ENCODE assay signal across 18 cellular contexts in genomic region chr1:57192256-57192655, GRCh38.
DNase-seq lines count a peak whose midpoint lies in the region; ATAC-seq and TF ChIP-seq lines count a peak whose summit lies in the region.
"Had no signal": no experiment of that assay in that cellular context is flagged by ENCODE, and none has a peak within 500 bp of the region (broad histone marks: within the 10 kb centered on the region; RNA-seq: fewer than 3 reads in every experiment).

No MANE protein-coding gene starts in this region.

- DNase-seq in A673 (ENCODE audit: low spot score): peak; percentile 69
- peak; percentile 71 for DNase-seq in HT1080 (ENCODE audit: low read depth)
- DNase-seq in epithelial cell of esophagus (ENCODE audit: low read depth): peak; percentile 9
- DNase-seq in neuronal stem cell (ENCODE audit: low spot score): peak; percentile 63
- no peak for DNase-seq in body of pancreas
- no peak for DNase-seq in uterus
- DNase-seq: KBM-7; NCI-H1048; NCI-H1694; NCI-H226; NCI-H524 treated with DMSO at 0.1 percent for 48 hours; NK-92 treated with Interleukin-12 subunit alpha and Interleukin-12 subunit beta, amount 100 ng/mL, for 24 hours; OCI-M1 had no signal

- no TSS peak for BruUV-seq in A673 (replicated peaks; lab: Mats Ljungman, UMichigan)

- no peak overlapping the region for H2BK15ac ChIP-seq in neuronal stem cell (ENCODE audit: low read length)

- no peak overlapping the region for H3K14ac ChIP-seq in neuronal stem cell (ENCODE audit: low read length)

- no peak overlapping the region for H4K8ac ChIP-seq in neuronal stem cell (ENCODE audit: low read depth, low read length)

- POLR2A ChIA-PET in A673 (lab: Charles Lee; ENCODE audit: low non-redundant PET): no interaction called here

- H2AK5ac ChIP-seq in neuronal stem cell (ENCODE audit: low read depth, low read length): no peak overlapping the region

- no peaks in the 10 kb centered on the region for H3K4me1 ChIP-seq in A673 (ENCODE audit: insufficient read depth, low read length, poor library complexity, severe bottlenecking)
- peaks cover 2 to 21% of the 10 kb centered on the region in 2 donors for H3K4me1 ChIP-seq in neuronal stem cell (ENCODE audit: control insufficient read depth in 2 of 2, insufficient read depth in 1 of 2, low read depth in 1 of 2, low read length in 2 of 2)
- H3K4me1 ChIP-seq in body of pancreas: no peaks in the 10 kb centered on the region
- no peaks in the 10 kb centered on the region for H3K4me1 ChIP-seq in uterus
- H3K4me1 ChIP-seq: A549, SJCRH30 had no signal

- no peak overlapping the region for H2BK120ac ChIP-seq in neuronal stem cell (ENCODE audit: low read depth, low read length)

- no peak overlapping the region for H4K91ac ChIP-seq in neuronal stem cell (ENCODE audit: low read depth, low read length, poor library complexity)

- H3K36me3 ChIP-seq in A673 (ENCODE audit: insufficient read depth, low read length, poor library complexity, severe bottlenecking): no peaks in the 10 kb centered on the region
- no peaks in the 10 kb centered on the region for H3K36me3 ChIP-seq in neuronal stem cell (replicated peaks in 1 of 2; ENCODE audit: control insufficient read depth in 2 of 2, insufficient read depth in 2 of 2, low read length in 2 of 2)
- H3K36me3 ChIP-seq in body of pancreas (replicated peaks in 1 of 2; ENCODE audit: insufficient read depth in 1 of 2, low read depth in 2 of 2): no peaks in the 10 kb centered on the region
- no peaks in the 10 kb centered on the region for H3K36me3 ChIP-seq in uterus
- H3K36me3 ChIP-seq: SJCRH30 had no signal

- intact Hi-C loops in A673 (cut with micrococcal nuclease; ENCODE audit: unreplicated experiment) (no loop called here), body of pancreas (cut with DNase I) (no loop called here), uterus (cut with DNase I; ENCODE audit: low total_unique reads) (no loop called here)

- no peak overlapping the region for H3K18ac ChIP-seq in neuronal stem cell (ENCODE audit: low read length)

- H2BK12ac ChIP-seq in neuronal stem cell (ENCODE audit: low read length): no peak overlapping the region

- no peak overlapping the region for H2AFZ ChIP-seq in neuronal stem cell (ENCODE audit: low read length)

- no CpG with 5 or more reads among the region's 2 CpGs for WGBS in neuronal stem cell (ENCODE audit: extremely low coverage in 2 of 2, insufficient read length in 2 of 2, insufficient replicate concordance in 1 of 2), 2 donors
- 61 to 88% methylated on average over 2 of the region's 2 CpGs for WGBS in body of pancreas, 2 donors

- H3K27ac ChIP-seq in A673 (ENCODE audit: low read depth, low read length, poor library complexity, severe bottlenecking): no peak overlapping the region
- peak overlapping the region; percentile 51 for H3K27ac ChIP-seq in neuronal stem cell (replicated peaks; ENCODE audit: low read length)
- no peak overlapping the region for H3K27ac ChIP-seq in body of pancreas
- no peak overlapping the region for H3K27ac ChIP-seq in uterus
- H3K27ac ChIP-seq: A549, C4-2B, RWPE1, SJCRH30 had no signal

- H3K27me3 ChIP-seq in A673 (replicated peaks; ENCODE audit: insufficient read depth, low read depth, low read length, poor library complexity) (no peaks in the 10 kb centered on the region), neuronal stem cell (ENCODE audit: control insufficient read depth in 3 of 3, insufficient read depth in 3 of 3, low read depth in 1 of 3, low read length in 3 of 3) (no peaks in the 10 kb centered on the region), body of pancreas (no peaks in the 10 kb centered on the region), uterus (no peaks in the 10 kb centered on the region)
- H3K27me3 ChIP-seq: SJCRH30 had no signal

- H3K9ac ChIP-seq in neuronal stem cell (ENCODE audit: low read depth, low read length, poor library complexity): no peak overlapping the region

- no peaks in the 10 kb centered on the region for H3K79me1 ChIP-seq in neuronal stem cell (ENCODE audit: low read depth, low read length)

- no peak overlapping the region for H3K4me2 ChIP-seq in neuronal stem cell (ENCODE audit: insufficient read depth, low read length, poor library complexity, severe bottlenecking)
- H3K4me2 ChIP-seq: A549 had no signal

- TF ChIP-seq CTCF in A673 (conservative IDR thresholded peaks at IDR 0.05; ENCODE audit: low read depth, low read length): no peak
- no peak for TF ChIP-seq CTCF in epithelial cell of esophagus (IDR thresholded peaks at IDR 0.05; ENCODE audit: insufficient read depth, low read depth, low read length, missing control alignments)
- TF ChIP-seq CTCF in body of pancreas (IDR thresholded peaks at IDR 0.05): no peak
- no peak for TF ChIP-seq CTCF in uterus (IDR thresholded peaks at IDR 0.05)

- H3K4me3 ChIP-seq in A673 (ENCODE audit: low read depth, low read length, poor library complexity, severe bottlenecking) (no peak overlapping the region), epithelial cell of esophagus (ENCODE audit: low read length) (no peak overlapping the region), neuronal stem cell (ENCODE audit: low read length in 2 of 2) (no peak overlapping the region), body of pancreas (no peak overlapping the region), uterus (no peak overlapping the region)
- H3K4me3 ChIP-seq: A549, SJCRH30 had no signal

- H3K4ac ChIP-seq in neuronal stem cell (ENCODE audit: low read length): no peak overlapping the region

- TF ChIP-seq POLR2A in body of pancreas (IDR thresholded peaks at IDR 0.05) (no peak), uterus (IDR thresholded peaks at IDR 0.05) (no peak)

- H2BK5ac ChIP-seq in neuronal stem cell (ENCODE audit: low read length): no peak overlapping the region

- no peaks in the 10 kb centered on the region for H3K9me3 ChIP-seq in A673 (ENCODE audit: low read depth, low read length, poor library complexity, severe bottlenecking)
- no peaks in the 10 kb centered on the region for H3K9me3 ChIP-seq in neuronal stem cell (replicated peaks in 1 of 2; ENCODE audit: control insufficient read depth in 2 of 2, insufficient read depth in 1 of 2, low read depth in 1 of 2, low read length in 2 of 2)
- no peaks in the 10 kb centered on the region for H3K9me3 ChIP-seq in body of pancreas
- no peaks in the 10 kb centered on the region for H3K9me3 ChIP-seq in uterus
- H3K9me3 ChIP-seq: A549, SJCRH30 had no signal

- ATAC-seq in body of pancreas (no peak), HG02840 (IDR thresholded peaks at IDR 0.05; ENCODE audit: low FRiP score, unreplicated experiment) (no peak)
- ATAC-seq: A549 had no signal

- H3K23ac ChIP-seq in neuronal stem cell (ENCODE audit: low read depth, low read length, poor library complexity): no peak overlapping the region

- CTCF ChIA-PET in A673 (lab: Charles Lee): no interaction called here

Comparison
In these comparisons a context has a peak if more than half of its experiments do, and no peak if none do; other contexts are left out.
1. DNase-seq: peak in A673 (single experiment), HT1080 (single experiment), epithelial cell of esophagus (single experiment) and neuronal stem cell (single experiment); none in body of pancreas (0 of 4) and uterus (0 of 2).